Comparison of ENCODE assay signal across 14 cellular contexts in the genomic region with DNA sequence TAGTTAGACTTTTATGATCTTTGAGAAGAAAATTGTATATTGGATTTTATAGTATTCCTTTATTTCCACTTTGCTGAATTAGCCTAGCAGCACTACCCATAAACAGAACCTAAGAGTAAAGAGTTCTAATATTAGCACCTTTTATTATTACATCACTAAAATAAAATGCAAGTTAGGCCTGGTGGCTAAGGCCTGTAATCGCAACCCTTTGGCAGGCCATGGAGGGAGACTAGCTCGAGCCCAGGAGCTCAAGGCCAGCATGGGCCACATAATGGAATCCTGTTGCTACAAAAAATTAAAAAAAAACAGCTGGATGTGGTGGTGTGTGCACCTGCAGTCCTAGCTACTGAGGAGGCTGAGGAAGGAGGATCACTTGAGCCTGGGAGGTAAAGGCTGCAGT.
A peak's percentile ranks its signal among the peaks of the same experiment; 100 is the strongest.
DNase-seq lines count a peak whose midpoint lies in the region; TF ChIP-seq lines count a peak whose summit lies in the region.
"Had no signal": no experiment of that assay in that cellular context is flagged by ENCODE, and none has a peak within 500 bp of the region (broad histone marks: within the 10 kb centered on the region; RNA-seq: fewer than 3 reads in every experiment).

No MANE protein-coding gene starts in this region.

- in situ Hi-C loops in G401 (cut with HindIII; ENCODE audit: low sequenced_read_pairs), result no loop called here

- H3K9ac ChIP-seq in endodermal cell (ENCODE audit: extremely low read depth, low read length, poor library complexity, severe bottlenecking), result no peak overlapping the region

- H3K27ac Mint-ChIP-seq in endodermal cell, result no peak overlapping the region
- H3K27ac Mint-ChIP-seq: CD8-positive, alpha-beta memory T cell; IgD-negative memory B cell had no signal

- H3K27me3 ChIP-seq in H7 (ENCODE audit: control insufficient read depth, insufficient read depth, low read length) (no peaks in the 10 kb centered on the region), MG63 (no peaks in the 10 kb centered on the region), endodermal cell (ENCODE audit: control insufficient read depth, insufficient read depth, low read length, poor library complexity, severe bottlenecking) (no peaks in the 10 kb centered on the region), ovary (no peaks in the 10 kb centered on the region), BE2C (no peaks in the 10 kb centered on the region)

- no peak for TF ChIP-seq EP300 in ovary (IDR thresholded peaks at IDR 0.05)

- DNase-seq in H7, result peak; percentile 1
- DNase-seq in MG63, result peak; percentile 5
- peak; percentile 55 for DNase-seq in endodermal cell
- peak in 4 of 5 donors; percentile 3 to 40 (median 20) for DNase-seq in ovary
- no peak for DNase-seq in GDM1 (lab: John Stamatoyannopoulos, UW)
- no peak for DNase-seq in G401 (ENCODE audit: low spot score)
- no peak for DNase-seq in BE2C
- DNase-seq: CD8-positive, alpha-beta memory T cell; NCI-H1417 treated with DMSO at 0.1 percent for 48 hours; NCI-H2029; NCI-H2171 treated with DMSO at 0.1 percent for 48 hours; NCI-H774; SHP77 treated with DMSO at 0.1 percent for 48 hours had no signal

- H3K27ac ChIP-seq in endodermal cell (ENCODE audit: low read depth, low read length), result no peak overlapping the region
- H3K27ac ChIP-seq in ovary, result no peak overlapping the region

- H3K27me3 Mint-ChIP-seq in endodermal cell (ENCODE audit: insufficient read depth), result no peaks in the 10 kb centered on the region
- H3K27me3 Mint-ChIP-seq: CD8-positive, alpha-beta memory T cell; IgD-negative memory B cell had no signal

- H3K4me3 ChIP-seq in H7 (ENCODE audit: insufficient read depth, low read depth, low read length) (no peak overlapping the region), MG63 (no peak overlapping the region), endodermal cell (ENCODE audit: low read length) (no peak overlapping the region), ovary (no peak overlapping the region), BE2C (ENCODE audit: low read depth, low read length) (no peak overlapping the region)

- no peak for TF ChIP-seq POLR2A in ovary (IDR thresholded peaks at IDR 0.05)

- no peaks in the 10 kb centered on the region for H3K4me1 ChIP-seq in endodermal cell (ENCODE audit: control insufficient read depth, insufficient read depth, low read length)
- H3K4me1 ChIP-seq in ovary (ENCODE audit: insufficient read depth), result peaks cover 2% of the 10 kb centered on the region
- H3K4me1 ChIP-seq in BE2C, result no peaks in the 10 kb centered on the region

- H3K36me3 ChIP-seq in H7 (replicated peaks; ENCODE audit: control insufficient read depth, insufficient read depth, low read length) (no peaks in the 10 kb centered on the region), MG63 (no peaks in the 10 kb centered on the region), endodermal cell (ENCODE audit: control insufficient read depth, insufficient read depth, low read length) (no peaks in the 10 kb centered on the region), ovary (no peaks in the 10 kb centered on the region), BE2C (no peaks in the 10 kb centered on the region)

- TF ChIP-seq CTCF in endodermal cell (conservative IDR thresholded peaks at IDR 0.05) (peak; percentile 64), ovary (IDR thresholded peaks at IDR 0.05) (no peak), BE2C (IDR thresholded peaks at IDR 0.05; ENCODE audit: low read depth, low read length) (no peak)

- no peaks in the 10 kb centered on the region for H3K9me3 Mint-ChIP-seq in endodermal cell

- H3K36me3 Mint-ChIP-seq in endodermal cell (ENCODE audit: low read depth), result no peaks in the 10 kb centered on the region
- H3K36me3 Mint-ChIP-seq: CD8-positive, alpha-beta memory T cell; IgD-negative memory B cell had no signal

- WGBS in endodermal cell (ENCODE audit: insufficient coverage in 1 of 2, insufficient read length in 1 of 2), 2 experiments, result 97% methylated on average over 2 of the region's 2 CpGs; no CpG with 5 or more reads in 1 of the 2 experiments
- WGBS in ovary, 3 donors, result 19 to 27% (median 20%) methylated on average over 2 of the region's 2 CpGs

- intact Hi-C loops in ovary (cut with DNase I), result no loop called here

- H3K9me3 ChIP-seq in MG63 (no peaks in the 10 kb centered on the region), endodermal cell (ENCODE audit: control insufficient read depth, low read length) (no peaks in the 10 kb centered on the region), ovary (no peaks in the 10 kb centered on the region), BE2C (no peaks in the 10 kb centered on the region)

- no peak overlapping the region for H3K4me3 Mint-ChIP-seq in endodermal cell
- H3K4me3 Mint-ChIP-seq: CD8-positive, alpha-beta memory T cell; IgD-negative memory B cell had no signal

- no peaks in the 10 kb centered on the region for H3K4me1 Mint-ChIP-seq in endodermal cell
- H3K4me1 Mint-ChIP-seq: CD8-positive, alpha-beta memory T cell; IgD-negative memory B cell had no signal

Comparison
In these comparisons a context has a peak if more than half of its experiments do, and no peak if none do; other contexts are left out.
1. DNase-seq: peak in H7 (single experiment), MG63 (single experiment), endodermal cell (single experiment) and ovary (4 of 5); none in GDM1 (single experiment), G401 (single experiment) and BE2C (single experiment).